1 cellular context compared by ENCODE assay signal in genomic region chr10:122213766-122214165, GRCh38.
TF ChIP-seq lines count a peak whose summit lies in the region.

No MANE protein-coding gene starts in this region.

TF ChIP-seq in H1, 55 proteins besides CTCF, POLR2A, EP300 and RAD21:
- no peak for TF ChIP-seq TCF12 (IDR thresholded peaks at IDR 0.05; ENCODE audit: low read depth, low read length)
- no peak for TF ChIP-seq MAFK (IDR thresholded peaks at IDR 0.05; ENCODE audit: low read depth, low read length)
- no peak for TF ChIP-seq BRCA1 (IDR thresholded peaks at IDR 0.05; ENCODE audit: low read depth, low read length)
- no peak for TF ChIP-seq TAF1 (IDR thresholded peaks at IDR 0.05; ENCODE audit: low read depth, low read length)
- no peak for TF ChIP-seq CTBP2 (IDR thresholded peaks at IDR 0.05; ENCODE audit: borderline replicate concordance, insufficient read depth, insufficient read length, low read length)
TF ChIP-seq in H1: peak in this region for 0.
